Comparison of ENCODE assay signal across 8 cellular contexts in the genomic region with DNA sequence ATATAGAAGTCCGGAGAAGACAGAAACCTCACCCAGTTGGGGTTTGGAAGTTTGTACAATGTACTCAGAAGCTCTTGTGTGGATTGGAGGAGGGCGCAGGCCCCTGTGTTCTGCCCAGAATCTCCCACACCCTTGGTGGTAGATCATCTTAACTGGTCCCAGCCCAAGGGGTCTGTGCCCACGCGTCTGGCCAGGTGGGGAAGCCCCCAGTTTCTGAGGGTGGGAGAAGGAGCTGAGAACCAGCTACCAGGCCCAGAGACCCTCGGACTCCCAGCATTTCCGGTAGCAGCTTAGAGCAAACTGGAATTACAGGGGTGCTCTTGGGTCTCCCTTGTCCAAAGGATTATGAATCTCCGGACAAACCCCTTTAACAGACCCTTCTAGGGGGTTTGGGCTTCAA. TPM values are rescaled to one million over a fixed set of nuclear protein-coding genes. Genes with fewer than 3 reads are reported as not detected.
DNase-seq lines count a peak whose midpoint lies in the region; ATAC-seq, FAIRE-seq and TF ChIP-seq lines count a peak whose summit lies in the region.

No MANE protein-coding gene starts in this region.

- TF ChIP-seq RAD21 in GM12878 (IDR thresholded peaks at IDR 0.05; ENCODE audit: insufficient read depth, low read depth, low read length), result no peak

- TF ChIP-seq CTCF in GM12878 (IDR thresholded peaks at IDR 0.05 in 2 of 3, conservative IDR thresholded peaks at IDR 0.05 in 1 of 3; ENCODE audit: control insufficient read depth in 2 of 3, extremely low read depth in 1 of 3, insufficient read depth in 1 of 3, low read depth in 3 of 3, low read length in 3 of 3) (no peak), transverse colon (IDR thresholded peaks at IDR 0.05) (no peak)

- no peaks in the 10 kb centered on the region for H3K9me3 Mint-ChIP-seq in activated CD4-positive, alpha-beta memory T cell treated with anti-CD3 and anti-CD28 coated beads for 36 hours
- no peaks in the 10 kb centered on the region for H3K9me3 Mint-ChIP-seq in activated CD4-positive, alpha-beta memory T cell treated with anti-CD3 and anti-CD28 coated beads, Interleukin-2, amount 10 ng/mL, durations not matched to agents 7 days and 5 days

- H3K27ac ChIP-seq in GM12878 (ENCODE audit: control insufficient read depth, insufficient read depth), result peak overlapping the region; percentile 89; the same call in 1 of the 2 replicates
- peak overlapping the region; percentile 92 to 98 (median 95) for H3K27ac ChIP-seq in transverse colon

- H3K9me3 ChIP-seq in GM12878 (replicated peaks; ENCODE audit: control insufficient read depth, insufficient read depth, low read length) (no peaks in the 10 kb centered on the region), mucosa of stomach (ENCODE audit: control insufficient read depth, low read length) (no peaks in the 10 kb centered on the region), transverse colon (no peaks in the 10 kb centered on the region)

- SMC1A ChIA-PET in GM12878 (lab: Charles Lee; ENCODE audit: uncharacterized antibody, unreplicated experiment), result interaction anchor here (1.1 to 3.6 kb wide), 6 partner anchors 9 to 58 kb away, joined by 3 to 31 read pairs (median 4); a partner anchor contains a TSS

- H4K20me1 ChIP-seq in GM12878 (ENCODE audit: control insufficient read depth, insufficient read depth), result no peaks in the 10 kb centered on the region

- in situ Hi-C loops in GM12878 (cut with MboI) (no loop called here), transverse colon (cut with MboI; ENCODE audit: low pct_ligation_motif_present in 1 of 4, low pct_unique_long_range_greater_than_20kb in 1 of 4, low sequenced_read_pairs in 3 of 4) (no loop called here)

- no peak for DNase-seq in activated CD4-positive, alpha-beta memory T cell treated with anti-CD3 and anti-CD28 coated beads for 36 hours
- DNase-seq in activated CD4-positive, alpha-beta memory T cell treated with anti-CD3 and anti-CD28 coated beads, Interleukin-2, amount 10 ng/mL, durations not matched to agents 7 days and 5 days, result no peak
- DNase-seq in GM12878 (ENCODE audit: low read depth, low spot score) (no peak), transverse colon (no peak), NCI-H1105 (lab: John Stamatoyannopoulos, UW) (no peak)
- no peak for DNase-seq in activated effector memory CD4-positive, alpha-beta T cell treated with anti-CD3 and anti-CD28 coated beads, Interleukin-2, amount 50 U/mL, for 16 hours

- WGBS in GM12878 (ENCODE audit: insufficient coverage, insufficient replicate concordance, low lambda C conversion rate, missing lambda C conversion rate), result 75% methylated on average over 7 of the region's 7 CpGs
- 80% methylated on average over 7 of the region's 7 CpGs; no CpG with 5 or more reads in 1 of the 2 donors for whole genome bisulfite sequencing in transverse colon (ENCODE audit: low coverage in 1 of 2), 2 donors

- H3K4me2 ChIP-seq in GM12878 (ENCODE audit: control insufficient read depth, insufficient read depth), result no peak overlapping the region; the same call in 1 of the 2 replicates

- H3K36me3 Mint-ChIP-seq in activated CD4-positive, alpha-beta memory T cell treated with anti-CD3 and anti-CD28 coated beads for 36 hours, result peaks cover 9% of the 10 kb centered on the region
- peaks cover 20% of the 10 kb centered on the region for H3K36me3 Mint-ChIP-seq in activated CD4-positive, alpha-beta memory T cell treated with anti-CD3 and anti-CD28 coated beads, Interleukin-2, amount 10 ng/mL, durations not matched to agents 7 days and 5 days (ENCODE audit: low read depth)

- H3K36me3 ChIP-seq in GM12878 (ENCODE audit: control insufficient read depth in 2 of 2, insufficient read depth in 2 of 2, low read length in 1 of 2), result no peaks in the 10 kb centered on the region
- H3K36me3 ChIP-seq in mucosa of stomach (ENCODE audit: control insufficient read depth, insufficient read depth, low read length), result no peaks in the 10 kb centered on the region
- H3K36me3 ChIP-seq in transverse colon, result no peaks in the 10 kb centered on the region

- ATAC-seq in GM12878, result no peak
- no peak for ATAC-seq in GM19397 (IDR thresholded peaks at IDR 0.05; ENCODE audit: unreplicated experiment)

- peak overlapping the region; percentile 97 for H3K27ac Mint-ChIP-seq in activated CD4-positive, alpha-beta memory T cell treated with anti-CD3 and anti-CD28 coated beads for 36 hours
- no peak overlapping the region for H3K27ac Mint-ChIP-seq in activated CD4-positive, alpha-beta memory T cell treated with anti-CD3 and anti-CD28 coated beads, Interleukin-2, amount 10 ng/mL, durations not matched to agents 7 days and 5 days

- peaks cover 26% of the 10 kb centered on the region for H3K4me1 Mint-ChIP-seq in activated CD4-positive, alpha-beta memory T cell treated with anti-CD3 and anti-CD28 coated beads for 36 hours (ENCODE audit: low read depth)
- H3K4me1 Mint-ChIP-seq in activated CD4-positive, alpha-beta memory T cell treated with anti-CD3 and anti-CD28 coated beads, Interleukin-2, amount 10 ng/mL, durations not matched to agents 7 days and 5 days, result peaks cover 34% of the 10 kb centered on the region

- no TSS peak for BruUV-seq in GM12878 (replicated peaks; lab: Mats Ljungman, UMichigan)

- TF ChIP-seq EP300 in GM12878 (IDR thresholded peaks at IDR 0.05; ENCODE audit: borderline replicate concordance in 1 of 2, control insufficient read depth in 1 of 2, low read depth in 2 of 2, low read length in 2 of 2) (no peak), transverse colon (IDR thresholded peaks at IDR 0.05; ENCODE audit: low read depth) (no peak)

- CTCF ChIA-PET in activated CD4-positive, alpha-beta memory T cell treated with anti-CD3 and anti-CD28 coated beads for 36 hours (lab: Charles Lee), result interaction anchor here (0.6 to 6.2 kb wide), 12 partner anchors 9 to 334 kb away, joined by 3 to 82 read pairs (median 6); a partner anchor contains a TSS
- CTCF ChIA-PET in activated CD4-positive, alpha-beta memory T cell treated with anti-CD3 and anti-CD28 coated beads, Interleukin-2, amount 10 ng/mL, durations not matched to agents 7 days and 5 days (lab: Charles Lee), result interaction anchor here (0.7 to 5.7 kb wide), 11 partner anchors 9 to 335 kb away, joined by 3 to 58 read pairs (median 5); a partner anchor contains a TSS
- CTCF ChIA-PET in GM12878 (lab: Yijun Ruan, JAX), result interaction anchor here (0.7 to 9.3 kb wide), 12 partner anchors 9 to 155 kb away, joined by 3 to 99 read pairs (median 8); a partner anchor contains a TSS

- H3K79me2 ChIP-seq in GM12878 (ENCODE audit: control insufficient read depth, insufficient read depth, low read length), result peaks cover 39% of the 10 kb centered on the region

- POLR2A ChIA-PET in activated CD4-positive, alpha-beta memory T cell treated with anti-CD3 and anti-CD28 coated beads for 36 hours (lab: Charles Lee), result interaction anchor here (0.6 to 2.1 kb wide), 4 partner anchors 9 to 21 kb away, joined by 3 to 19 read pairs (median 5); no protein-coding TSS in a partner anchor
- POLR2A ChIA-PET in activated CD4-positive, alpha-beta memory T cell treated with anti-CD3 and anti-CD28 coated beads, Interleukin-2, amount 10 ng/mL, durations not matched to agents 7 days and 5 days (lab: Charles Lee), result interaction anchor here (0.7 to 4.4 kb wide), 5 partner anchors 9 to 359 kb away, joined by 3 to 47 read pairs (median 8); a partner anchor contains a TSS
- POLR2A ChIA-PET in GM12878 (lab: Charles Lee), result interaction anchor here (0.8 to 2.2 kb wide), 5 partner anchors 9 to 47 kb away, joined by 4 to 18 read pairs (median 6); a partner anchor contains a TSS

- H3K9ac ChIP-seq in GM12878 (ENCODE audit: control insufficient read depth, insufficient read depth, low read length) (0 out of 2 replicates have a peak overlapping the region, but pooled peaks have one; percentile 83), mucosa of stomach (ENCODE audit: low read length) (peak overlapping the region; percentile 71)

- RAD21 ChIA-PET in GM12878 (lab: Charles Lee; ENCODE audit: unreplicated experiment), result interaction anchor here (1.2 to 3.5 kb wide), 7 partner anchors 9 to 60 kb away, joined by 3 to 17 read pairs (median 11); a partner anchor contains a TSS

- H3K4me3 ChIP-seq in GM12878, result peak overlapping the region; percentile 95; the same call in 1 of the 2 replicates
- no peak overlapping the region for H3K4me3 ChIP-seq in mucosa of stomach (ENCODE audit: low read length)
- H3K4me3 ChIP-seq in transverse colon, result no peak overlapping the region

- peak overlapping the region; percentile 87 for H3K4me3 Mint-ChIP-seq in activated CD4-positive, alpha-beta memory T cell treated with anti-CD3 and anti-CD28 coated beads for 36 hours
- H3K4me3 Mint-ChIP-seq in activated CD4-positive, alpha-beta memory T cell treated with anti-CD3 and anti-CD28 coated beads, Interleukin-2, amount 10 ng/mL, durations not matched to agents 7 days and 5 days, result no peak overlapping the region

- intact Hi-C loops in activated CD4-positive, alpha-beta memory T cell treated with anti-CD3 and anti-CD28 coated beads for 36 hours (cut with micrococcal nuclease), result no loop called here
- intact Hi-C loops in GM12878 (cut with micrococcal nuclease; ENCODE audit: unreplicated experiment), result no loop called here
- intact Hi-C loops in transverse colon (cut with DNase I; ENCODE audit: low total_unique reads), result no loop called here

- H3K27me3 Mint-ChIP-seq in activated CD4-positive, alpha-beta memory T cell treated with anti-CD3 and anti-CD28 coated beads for 36 hours, result no peaks in the 10 kb centered on the region
- H3K27me3 Mint-ChIP-seq in activated CD4-positive, alpha-beta memory T cell treated with anti-CD3 and anti-CD28 coated beads, Interleukin-2, amount 10 ng/mL, durations not matched to agents 7 days and 5 days, result no peaks in the 10 kb centered on the region

- H3K27me3 ChIP-seq in GM12878 (replicated peaks in 1 of 2; ENCODE audit: control insufficient read depth in 2 of 2, insufficient read depth in 2 of 2, low read length in 1 of 2) (no peaks in the 10 kb centered on the region), mucosa of stomach (ENCODE audit: control insufficient read depth, insufficient read depth, low read length) (no peaks in the 10 kb centered on the region), transverse colon (no peaks in the 10 kb centered on the region)

- H3K4me1 ChIP-seq in GM12878 (ENCODE audit: control insufficient read depth, insufficient read depth, low read length), result peaks cover 37% of the 10 kb centered on the region
- peaks cover 33% of the 10 kb centered on the region for H3K4me1 ChIP-seq in mucosa of stomach (ENCODE audit: control insufficient read depth, insufficient read depth, low read length)
- peaks cover 8 to 48% (median 34%) of the 10 kb centered on the region in 4 donors for H3K4me1 ChIP-seq in transverse colon

- no peak overlapping the region for H2AFZ ChIP-seq in GM12878 (ENCODE audit: control insufficient read depth, low read depth, low read length)

- no peak for TF ChIP-seq POLR2A in GM12878 (IDR thresholded peaks at IDR 0.05; ENCODE audit: low read depth, low read length)
- TF ChIP-seq POLR2A in transverse colon (IDR thresholded peaks at IDR 0.05), result no peak

- FAIRE-seq in GM12878 (lab: Jason Lieb, UNC), result no peak

RNA-seq across cellular contexts. Expression of a gene that starts 2.3 kb away (rescaled TPM):
- 10 to 100 TPM; 84.3 to 86.1 TPM for total RNA-seq in activated CD4-positive, alpha-beta memory T cell treated with anti-CD3 and anti-CD28 coated beads for 36 hours
- total RNA-seq in activated CD4-positive, alpha-beta memory T cell treated with anti-CD3 and anti-CD28 coated beads, Interleukin-2, amount 10 ng/mL, durations not matched to agents 7 days and 5 days, result 100 to 1,000 TPM; 136 to 137 TPM
- 55.7 and 68.4 TPM in 2 replicates for total RNA-seq in GM12878 (2013; cell fraction: nucleolus; rRNA removed)
- total RNA-seq in GM12878 (2014; rRNA removed) (59.9 and 62.9 TPM in 2 replicates), GM12878 (2014; rRNA removed; fragmentation: Illumina TruSeq; extraction: Trizol) (35.9 and 39.6 TPM in 2 replicates), GM12878 (2021) (103 and 107 TPM in 2 replicates), transverse colon (10 to 100 TPM; 19.0 to 29.9 (median 27.7) TPM)
- polyA plus RNA-seq in GM12878 (2011; ENCODE audit: low read depth), result 21.7 TPM
- polyA plus RNA-seq in GM12878 (2011; rRNA removed) (30.2 and 44.4 TPM in 2 replicates), GM12878 (2014; fragmentation: Illumina TruSeq; extraction: Trizol) (17.9 and 35.4 TPM in 2 replicates), GM12878 (2014; fragmentation: Nextera tagmentation; extraction: Ambion mirVana) (under 1 TPM; 0.20 to 0.45 TPM), GM12878 (2014; rRNA removed) (52.0 and 58.7 TPM in 2 replicates), GM12878 (2016; fragmentation: Nextera tagmentation; extraction: Ambion mirVana) (1 to 10 TPM; 1.8 to 2.3 TPM)
- polyA plus RNA-seq in GM12878 (2011; cell fraction: cytosol; rRNA removed), result 39.3 and 43.6 TPM in 2 replicates
- polyA plus RNA-seq in GM12878 (2011; cell fraction: nucleus; rRNA removed), result 75.0 and 144 TPM in 2 replicates
- 54.8 and 64.1 TPM in 2 replicates for polyA plus RNA-seq in GM12878 (2012)
- polyA minus RNA-seq in GM12878 (2011; rRNA and poly(A)+ RNA removed), result 38.4 and 59.7 TPM in 2 replicates
- 36.3 and 36.8 TPM in 2 replicates for polyA minus RNA-seq in GM12878 (2011; cell fraction: cytosol; rRNA and poly(A)+ RNA removed)
- polyA minus RNA-seq in GM12878 (2011; cell fraction: nucleus; rRNA and poly(A)+ RNA removed), result 12.3 and 46.2 TPM in 2 replicates

RNA-seq across cellular contexts. Expression of a gene that starts 13.1 kb away (rescaled TPM):
- total RNA-seq in activated CD4-positive, alpha-beta memory T cell treated with anti-CD3 and anti-CD28 coated beads for 36 hours, result under 1 TPM in 1 of 2 experiments, not detected in 1; 0.59 TPM
- under 1 TPM in 1 of 2 experiments, not detected in 1; 0.30 TPM for total RNA-seq in activated CD4-positive, alpha-beta memory T cell treated with anti-CD3 and anti-CD28 coated beads, Interleukin-2, amount 10 ng/mL, durations not matched to agents 7 days and 5 days
- total RNA-seq in GM12878 (2013; cell fraction: nucleolus; rRNA removed), result 1.9 and 2.9 TPM in 2 replicates
- total RNA-seq in GM12878 (2014; rRNA removed) (0.11 and 0.68 TPM in 2 replicates), GM12878 (2014; rRNA removed; fragmentation: Illumina TruSeq; extraction: Trizol) (0.27 TPM in 1 of 2 replicates, not detected in the other), GM12878 (2021) (0.51 and 0.56 TPM in 2 replicates), transverse colon (10 to 100 TPM in 1 of 4 donors, 1 to 10 TPM in 3; 3.7 to 65.3 (median 7.6) TPM)
- polyA plus RNA-seq in GM12878 (2011; ENCODE audit: low read depth), result 0.52 TPM
- polyA plus RNA-seq in GM12878 (2011; rRNA removed) (0.24 and 0.81 TPM in 2 replicates), GM12878 (2014; fragmentation: Illumina TruSeq; extraction: Trizol) (0.24 TPM in 1 of 2 replicates, not detected in the other), GM12878 (2014; fragmentation: Nextera tagmentation; extraction: Ambion mirVana) (under 1 TPM in 1 of 2 experiments, not detected in 1; 0.13 TPM), GM12878 (2014; rRNA removed) (0.25 and 2.2 TPM in 2 replicates), GM12878 (2016; fragmentation: Nextera tagmentation; extraction: Ambion mirVana) (under 1 TPM in 1 of 2 experiments, not detected in 1; 0.50 TPM)
- 0.54 and 1.2 TPM in 2 replicates for polyA plus RNA-seq in GM12878 (2011; cell fraction: cytosol; rRNA removed)
- 3.6 and 4.5 TPM in 2 replicates for polyA plus RNA-seq in GM12878 (2011; cell fraction: nucleus; rRNA removed)
- polyA plus RNA-seq in GM12878 (2012), result 1.2 and 1.9 TPM in 2 replicates
- 0.29 and 1.1 TPM in 2 replicates for polyA minus RNA-seq in GM12878 (2011; rRNA and poly(A)+ RNA removed)
- polyA minus RNA-seq in GM12878 (2011; cell fraction: cytosol; rRNA and poly(A)+ RNA removed), result not detected in 2 replicates
- polyA minus RNA-seq in GM12878 (2011; cell fraction: nucleus; rRNA and poly(A)+ RNA removed), result 0.36 TPM in 1 of 2 replicates, not detected in the other

RNA-seq across cellular contexts. Expression of a gene that starts 22.8 kb away (rescaled TPM):
- 1 to 10 TPM; 3.4 to 3.7 TPM for total RNA-seq in activated CD4-positive, alpha-beta memory T cell treated with anti-CD3 and anti-CD28 coated beads for 36 hours
- total RNA-seq in activated CD4-positive, alpha-beta memory T cell treated with anti-CD3 and anti-CD28 coated beads, Interleukin-2, amount 10 ng/mL, durations not matched to agents 7 days and 5 days, result 1 to 10 TPM in 1 of 2 experiments, under 1 TPM in 1; 0.68 to 1.3 TPM
- total RNA-seq in GM12878 (2013; cell fraction: nucleolus; rRNA removed), result 2.6 and 4.3 TPM in 2 replicates
- total RNA-seq in GM12878 (2014; rRNA removed) (0.17 and 0.22 TPM in 2 replicates), GM12878 (2014; rRNA removed; fragmentation: Illumina TruSeq; extraction: Trizol) (0.22 and 0.74 TPM in 2 replicates), GM12878 (2021) (1.3 and 1.7 TPM in 2 replicates), transverse colon (1 to 10 TPM in 1 of 4 donors, under 1 TPM in 2, not detected in 1; 0.14 to 1.8 (median 0.32) TPM)
- 0.58 TPM for polyA plus RNA-seq in GM12878 (2011; ENCODE audit: low read depth)
- polyA plus RNA-seq in GM12878 (2011; rRNA removed) (0.32 and 1.3 TPM in 2 replicates), GM12878 (2014; fragmentation: Illumina TruSeq; extraction: Trizol) (0.19 and 0.25 TPM in 2 replicates), GM12878 (2014; fragmentation: Nextera tagmentation; extraction: Ambion mirVana) (not detected), GM12878 (2014; rRNA removed) (0.51 and 1.4 TPM in 2 replicates), GM12878 (2016; fragmentation: Nextera tagmentation; extraction: Ambion mirVana) (under 1 TPM in 1 of 2 experiments, not detected in 1; 0.06 TPM)
- 0.51 and 1.2 TPM in 2 replicates for polyA plus RNA-seq in GM12878 (2011; cell fraction: cytosol; rRNA removed)
- polyA plus RNA-seq in GM12878 (2011; cell fraction: nucleus; rRNA removed), result 8.0 and 8.3 TPM in 2 replicates
- polyA plus RNA-seq in GM12878 (2012), result 0.45 and 0.66 TPM in 2 replicates
- 0.59 and 2.0 TPM in 2 replicates for polyA minus RNA-seq in GM12878 (2011; rRNA and poly(A)+ RNA removed)
- polyA minus RNA-seq in GM12878 (2011; cell fraction: cytosol; rRNA and poly(A)+ RNA removed), result 0.73 TPM in 1 of 2 replicates, not detected in the other
- polyA minus RNA-seq in GM12878 (2011; cell fraction: nucleus; rRNA and poly(A)+ RNA removed), result 1.1 and 1.8 TPM in 2 replicates

RNA-seq across cellular contexts. Expression of a gene that starts 48.7 kb away (rescaled TPM):
- total RNA-seq in activated CD4-positive, alpha-beta memory T cell treated with anti-CD3 and anti-CD28 coated beads for 36 hours, result 1 to 10 TPM; 2.3 to 3.7 TPM
- total RNA-seq in activated CD4-positive, alpha-beta memory T cell treated with anti-CD3 and anti-CD28 coated beads, Interleukin-2, amount 10 ng/mL, durations not matched to agents 7 days and 5 days, result under 1 TPM; 0.50 to 0.55 TPM
- 43.7 and 49.7 TPM in 2 replicates for total RNA-seq in GM12878 (2013; cell fraction: nucleolus; rRNA removed)
- total RNA-seq in GM12878 (2014; rRNA removed) (0.79 and 1.1 TPM in 2 replicates), GM12878 (2014; rRNA removed; fragmentation: Illumina TruSeq; extraction: Trizol) (0.55 and 1.2 TPM in 2 replicates), GM12878 (2021) (6.1 and 7.7 TPM in 2 replicates), transverse colon (100 to 1,000 TPM in 2 of 4 donors, 10 to 100 TPM in 2; 13.0 to 210 (median 79.8) TPM)
- 1.5 TPM for polyA plus RNA-seq in GM12878 (2011; ENCODE audit: low read depth)
- polyA plus RNA-seq in GM12878 (2011; rRNA removed) (1.9 and 2.9 TPM in 2 replicates), GM12878 (2014; fragmentation: Illumina TruSeq; extraction: Trizol) (0.54 and 1.9 TPM in 2 replicates), GM12878 (2014; fragmentation: Nextera tagmentation; extraction: Ambion mirVana) (under 1 TPM; 0.18 to 0.32 TPM), GM12878 (2014; rRNA removed) (3.5 and 3.9 TPM in 2 replicates), GM12878 (2016; fragmentation: Nextera tagmentation; extraction: Ambion mirVana) (1 to 10 TPM; 2.7 to 4.3 TPM)
- 2.8 TPM in 2 replicates for polyA plus RNA-seq in GM12878 (2011; cell fraction: cytosol; rRNA removed)
- 67.6 and 84.9 TPM in 2 replicates for polyA plus RNA-seq in GM12878 (2011; cell fraction: nucleus; rRNA removed)
- 2.7 and 4.3 TPM in 2 replicates for polyA plus RNA-seq in GM12878 (2012)
- 4.6 and 8.9 TPM in 2 replicates for polyA minus RNA-seq in GM12878 (2011; rRNA and poly(A)+ RNA removed)
- 2.3 and 2.5 TPM in 2 replicates for polyA minus RNA-seq in GM12878 (2011; cell fraction: cytosol; rRNA and poly(A)+ RNA removed)
- polyA minus RNA-seq in GM12878 (2011; cell fraction: nucleus; rRNA and poly(A)+ RNA removed), result 24.8 and 32.3 TPM in 2 replicates

RNA-seq across cellular contexts. Expression of a gene that starts 57.6 kb away (rescaled TPM):
- 10 to 100 TPM; 13.3 to 14.6 TPM for total RNA-seq in activated CD4-positive, alpha-beta memory T cell treated with anti-CD3 and anti-CD28 coated beads for 36 hours
- total RNA-seq in activated CD4-positive, alpha-beta memory T cell treated with anti-CD3 and anti-CD28 coated beads, Interleukin-2, amount 10 ng/mL, durations not matched to agents 7 days and 5 days, result 10 to 100 TPM; 19.6 to 23.4 TPM
- total RNA-seq in GM12878 (2013; cell fraction: nucleolus; rRNA removed), result 16.9 and 18.0 TPM in 2 replicates
- total RNA-seq in GM12878 (2014; rRNA removed), result 9.7 and 12.3 TPM in 2 replicates
- total RNA-seq in GM12878 (2014; rRNA removed; fragmentation: Illumina TruSeq; extraction: Trizol), result 6.5 and 8.6 TPM in 2 replicates
- 14.2 and 16.1 TPM in 2 replicates for total RNA-seq in GM12878 (2021)
- 4.5 TPM for polyA plus RNA-seq in GM12878 (2011; ENCODE audit: low read depth)
- polyA plus RNA-seq in GM12878 (2011; rRNA removed), result 8.8 and 22.6 TPM in 2 replicates
- polyA plus RNA-seq in GM12878 (2011; cell fraction: cytosol; rRNA removed), result 33.3 and 38.8 TPM in 2 replicates
- polyA plus RNA-seq in GM12878 (2011; cell fraction: nucleus; rRNA removed), result 92.2 and 108 TPM in 2 replicates
- 9.1 and 10.7 TPM in 2 replicates for polyA plus RNA-seq in GM12878 (2012)
- 9.8 and 12.3 TPM in 2 replicates for polyA plus RNA-seq in GM12878 (2014; fragmentation: Illumina TruSeq; extraction: Trizol)
- 1 to 10 TPM in 1 of 2 experiments, under 1 TPM in 1; 0.98 to 1.2 TPM for polyA plus RNA-seq in GM12878 (2014; fragmentation: Nextera tagmentation; extraction: Ambion mirVana)
- polyA plus RNA-seq in GM12878 (2014; rRNA removed), result 9.6 and 16.0 TPM in 2 replicates
- polyA plus RNA-seq in GM12878 (2016; fragmentation: Nextera tagmentation; extraction: Ambion mirVana), result 10 to 100 TPM; 17.5 to 20.2 TPM
- 22.7 and 37.5 TPM in 2 replicates for polyA minus RNA-seq in GM12878 (2011; rRNA and poly(A)+ RNA removed)
- 9.5 and 15.8 TPM in 2 replicates for polyA minus RNA-seq in GM12878 (2011; cell fraction: cytosol; rRNA and poly(A)+ RNA removed)
- polyA minus RNA-seq in GM12878 (2011; cell fraction: nucleus; rRNA and poly(A)+ RNA removed), result 16.0 and 35.1 TPM in 2 replicates
- 100 to 1,000 TPM in 3 of 4 donors, 10 to 100 TPM in 1; 84.6 to 292 (median 136) TPM for total RNA-seq in transverse colon
